ENCODE assay signal across 10 cellular contexts in genomic region chr19:30555075-30555787, GRCh38.
"Had no signal": no experiment of that assay in that cellular context is flagged by ENCODE, and none has a peak within 500 bp of the region (broad histone marks: within the 10 kb centered on the region; RNA-seq: fewer than 3 reads in every experiment).

No MANE protein-coding gene starts in this region.

- DNase-seq: activated CD4-positive, alpha-beta T cell treated with anti-CD3 and anti-CD28 coated beads, Interleukin-2, amount 10 ng/mL, durations not matched to agents 24 days and 14 days; activated naive CD4-positive, alpha-beta T cell treated with anti-CD3 and anti-CD28 coated beads for 36 hours; immature natural killer cell; psoas muscle; right lobe of liver; stimulated activated CD4-positive, alpha-beta T cell treated with anti-CD3 and anti-CD28 coated beads, Interleukin-1b, Interleukin-23, amount 100 ng/mL, for 48 hours; stimulated activated naive B cell treated with anti-CD40 and anti-IgM and Interleukin-4, amounts not matched to agents 10 μg/mL and 1 μg/mL and 100 μg/mL, for 72 hours; T-helper 1 cell; upper lobe of right lung had no signal

- H3K27me3 ChIP-seq: right lobe of liver had no signal

- H3K9me3 ChIP-seq: psoas muscle, right lobe of liver, upper lobe of right lung had no signal

- H3K27ac ChIP-seq: psoas muscle, right lobe of liver, upper lobe of right lung had no signal

- H3K4me3 ChIP-seq: psoas muscle, right lobe of liver, upper lobe of right lung had no signal

- H3K36me3 ChIP-seq: right lobe of liver, upper lobe of right lung had no signal

- ATAC-seq: natural killer cell treated with Interleukin-12 subunit alpha and Interleukin-12 subunit beta and Interleukin-15 and Interleukin-18, amount 100 ng/mL, for 72 hours; psoas muscle; right lobe of liver; stimulated activated naive B cell treated with anti-CD40 and anti-IgM and Interleukin-4, amounts not matched to agents 10 μg/mL and 1 μg/mL and 100 μg/mL, for 72 hours; upper lobe of right lung had no signal

- H3K4me1 ChIP-seq: psoas muscle, right lobe of liver, upper lobe of right lung had no signal
